ENCODE assay signal across 11 cellular contexts in genomic region chr9:70868661-70869652, GRCh38.
DNase-seq lines count a peak whose midpoint lies in the region; ATAC-seq and TF ChIP-seq lines count a peak whose summit lies in the region.
"Had no signal": no experiment of that assay in that cellular context is flagged by ENCODE, and none has a peak within 500 bp of the region (broad histone marks: within the 10 kb centered on the region; RNA-seq: fewer than 3 reads in every experiment).

No MANE protein-coding gene starts in this region.

- no peaks in the 10 kb centered on the region for H3K4me1 ChIP-seq in mesenchymal stem cell (ENCODE audit: control insufficient read depth, insufficient read depth, low read depth, low read length)
- H3K4me1 ChIP-seq in tibial artery, result peaks cover 0 to 10% (median 3%) of the 10 kb centered on the region in 4 donors

- peaks cover 0 to 20% of the 10 kb centered on the region in 2 experiments for H3K27me3 ChIP-seq in mesenchymal stem cell (ENCODE audit: control insufficient read depth in 1 of 2, insufficient read depth in 1 of 2, low read length in 2 of 2)
- H3K27me3 ChIP-seq in tibial artery, result no peaks in the 10 kb centered on the region

- no peak overlapping the region for H3K14ac ChIP-seq in mesenchymal stem cell (ENCODE audit: low read length in 2 of 2)

- no peak overlapping the region for H3K4me2 ChIP-seq in mesenchymal stem cell (ENCODE audit: low read length, poor library complexity, severe bottlenecking)

- TF ChIP-seq CTCF in epithelial cell of esophagus (IDR thresholded peaks at IDR 0.05; ENCODE audit: insufficient read depth, low read depth, low read length, missing control alignments) (no peak), tibial artery (IDR thresholded peaks at IDR 0.05) (no peak)

- intact Hi-C loops in tibial artery (cut with DNase I; ENCODE audit: low total_unique reads), result no loop called here
- intact Hi-C loops in posterior cingulate gyrus (cut with DNase I), result no loop called here

- no peak overlapping the region for H2BK120ac ChIP-seq in mesenchymal stem cell (ENCODE audit: low read depth, low read length)

- DNase-seq in NCI-H82 (lab: John Stamatoyannopoulos, UW) (peak; percentile 98), epithelial cell of esophagus (ENCODE audit: low read depth) (no peak), mesenchymal stem cell (no peak), tibial artery (no peak), posterior cingulate gyrus (no peak), cerebellar nuclear complex (lab: John Stamatoyannopoulos, UW) (no peak), DMS79 treated with DMSO at 0.1 percent for 48 hours (lab: John Stamatoyannopoulos, UW) (no peak)
- DNase-seq: immature natural killer cell, NCI-H226 had no signal

- no peak overlapping the region for H2BK15ac ChIP-seq in mesenchymal stem cell (ENCODE audit: low read depth, poor library complexity, severe bottlenecking)

- no peak overlapping the region for H2AK5ac ChIP-seq in mesenchymal stem cell (ENCODE audit: low read length, severe bottlenecking)

- H3K9ac ChIP-seq in mesenchymal stem cell (ENCODE audit: low read length), result peak overlapping the region; percentile 76

- H3K18ac ChIP-seq in mesenchymal stem cell (ENCODE audit: low read depth in 1 of 2, low read length in 2 of 2), result no peak overlapping the region

- H3K4ac ChIP-seq in mesenchymal stem cell (ENCODE audit: low read depth in 1 of 2, low read length in 2 of 2), result no peak overlapping the region

- no peak overlapping the region for H3K23ac ChIP-seq in mesenchymal stem cell (ENCODE audit: low read length in 2 of 2)

- ATAC-seq in HG03139 (IDR thresholded peaks at IDR 0.05; ENCODE audit: unreplicated experiment), result no peak

- H3K27ac ChIP-seq in mesenchymal stem cell (ENCODE audit: low read length, poor library complexity, severe bottlenecking) (no peak overlapping the region), tibial artery (peak overlapping the region; percentile 57 to 70)
- H3K27ac ChIP-seq: VCaP had no signal

- H3K4me3 ChIP-seq in epithelial cell of esophagus (ENCODE audit: low read length), result peak overlapping the region; percentile 13
- peak overlapping the region in 1 of 2 experiments; percentile 77 for H3K4me3 ChIP-seq in mesenchymal stem cell (ENCODE audit: insufficient read depth in 1 of 2, low read depth in 1 of 2, low read length in 2 of 2)
- peak overlapping the region; percentile 53 to 56 for H3K4me3 ChIP-seq in tibial artery

- no peak overlapping the region for H4K8ac ChIP-seq in mesenchymal stem cell (ENCODE audit: low read length)

- no peaks in the 10 kb centered on the region for H3K79me1 ChIP-seq in mesenchymal stem cell (replicated peaks; ENCODE audit: low read length, poor library complexity, severe bottlenecking)

- no peaks in the 10 kb centered on the region for H3K36me3 ChIP-seq in mesenchymal stem cell (ENCODE audit: control insufficient read depth in 1 of 2, insufficient read depth in 2 of 2, low read depth in 1 of 2, low read length in 2 of 2)
- no peaks in the 10 kb centered on the region for H3K36me3 ChIP-seq in tibial artery

- 83% methylated on average over 11 of the region's 15 CpGs for WGBS in mesenchymal stem cell

- no peak overlapping the region for H2BK5ac ChIP-seq in mesenchymal stem cell (ENCODE audit: low read depth, low read length, poor library complexity, severe bottlenecking)

- H2AFZ ChIP-seq in mesenchymal stem cell (ENCODE audit: low read depth, low read length), result no peak overlapping the region

- H2BK12ac ChIP-seq in mesenchymal stem cell (ENCODE audit: low read length in 2 of 2), result no peak overlapping the region

- H3K9me3 ChIP-seq in mesenchymal stem cell (ENCODE audit: control insufficient read depth, low read length) (no peaks in the 10 kb centered on the region), tibial artery (no peaks in the 10 kb centered on the region)

- no peak overlapping the region for H4K91ac ChIP-seq in mesenchymal stem cell (ENCODE audit: low read length)
